Comparison of ENCODE assay signal across 7 cellular contexts in genomic region chr2:73984203-73984921, GRCh38. TPM values are rescaled to one million over a fixed set of nuclear protein-coding genes. Genes with fewer than 3 reads are reported as not detected.
DNase-seq lines count a peak whose midpoint lies in the region; ATAC-seq and TF ChIP-seq lines count a peak whose summit lies in the region.

Gene TET3 (plus strand): TSS chr2:73984910. CDS start chr2:73986404, 1,494 bp downstream.

- H3K36me3 ChIP-seq in PC-9 (ENCODE audit: low read depth) (0 out of 2 replicates have a peak, but pooled peaks cover 5% of the 10 kb centered on the region), adipocyte (ENCODE audit: control insufficient read depth, insufficient read depth, low read length, severe bottlenecking) (no peaks in the 10 kb centered on the region)

- peak; percentile 51 for ATAC-seq in GM18502 (IDR thresholded peaks at IDR 0.05; ENCODE audit: poor library complexity, unreplicated experiment)

- H3K4me3 ChIP-seq in PC-9: peak within 1 kb of the TSS; percentile 76
- peak within 1 kb of the TSS; percentile 79 for H3K4me3 ChIP-seq in adipocyte (ENCODE audit: low read length)
- H3K4me3 ChIP-seq in iPS-11a (ENCODE audit: low read depth, low read length): peak within 1 kb of the TSS; percentile 53
- peak within 1 kb of the TSS; percentile 38 to 71 (median 49) for H3K4me3 ChIP-seq in skin epidermis

- no peaks in the 10 kb centered on the region for H3K27me3 ChIP-seq in PC-9 (ENCODE audit: insufficient read depth, low read depth)
- H3K27me3 ChIP-seq in adipocyte (replicated peaks; ENCODE audit: control insufficient read depth, insufficient read depth, low read length): peaks cover 9% of the 10 kb centered on the region

- H3K27ac ChIP-seq in PC-9: peak within 1 kb of the TSS; percentile 93
- peak within 1 kb of the TSS; percentile 83 to 99 (median 93) for H3K27ac ChIP-seq in skin epidermis

- peaks cover 7% of the 10 kb centered on the region; the same call in 1 of the 2 replicates for H3K9me3 ChIP-seq in PC-9 (ENCODE audit: insufficient read depth, low read depth)
- no peaks in the 10 kb centered on the region for H3K9me3 ChIP-seq in adipocyte (ENCODE audit: control insufficient read depth, low read length)

- TF ChIP-seq CTCF in PC-9 (conservative IDR thresholded peaks at IDR 0.05): no peak

- H3K9ac ChIP-seq in adipocyte (ENCODE audit: low read length): peak within 1 kb of the TSS; percentile 78

- peak within 1 kb of the TSS; percentile 85 for H2AFZ ChIP-seq in PC-9

- H3K9me2 ChIP-seq in PC-9 (ENCODE audit: insufficient read depth): no peaks in the 10 kb centered on the region

- CTCF ChIA-PET in HEK293T (lab: Yijun Ruan, JAX): no interaction called here
- CTCF ChIA-PET in PC-9 (lab: Charles Lee): no interaction called here

- DNase-seq in HEK293T (ENCODE audit: extremely low spot score): peak; percentile 53
- peak in 1 of 2 experiments; percentile 43 for DNase-seq in PC-9
- peak; percentile 63 for DNase-seq in adipocyte (ENCODE audit: low read depth)
- DNase-seq in NCI-H2029 (lab: John Stamatoyannopoulos, UW): no peak

- H3F3A ChIP-seq in PC-9 (ENCODE audit: insufficient read depth, low read depth): peaks cover 48% of the 10 kb centered on the region

- intact Hi-C loops in PC-9 (cut with micrococcal nuclease; ENCODE audit: unreplicated experiment): loop anchor here (10.0 kb wide), 1 partner anchor 160 kb away; the partner anchor contains the start of gene BOLA3

- POLR2A ChIA-PET in HEK293T (lab: Yijun Ruan, JAX): no interaction called here
- POLR2A ChIA-PET in PC-9 (lab: Charles Lee; ENCODE audit: unreplicated experiment): no interaction called here

- H3K4me1 ChIP-seq in PC-9 (replicated peaks; ENCODE audit: insufficient read depth) (peaks cover 75% of the 10 kb centered on the region), adipocyte (ENCODE audit: control insufficient read depth, insufficient read depth, low read length) (peaks cover 36% of the 10 kb centered on the region)

- BruUV-seq in PC-9 (replicated peaks; lab: Mats Ljungman, UMichigan): TSS peak; percentile 15

- H4K20me1 ChIP-seq in PC-9 (ENCODE audit: insufficient read depth): peaks cover 15% of the 10 kb centered on the region

- peaks cover 46% of the 10 kb centered on the region for H3K79me2 ChIP-seq in PC-9 (ENCODE audit: low read depth)

- H3K4me2 ChIP-seq in PC-9: peak within 1 kb of the TSS; percentile 88

TF ChIP-seq in HEK293T, 16 proteins besides CTCF, POLR2A, EP300 and RAD21:
- TF ChIP-seq L3MBTL2 (conservative IDR thresholded peaks at IDR 0.05) (peak; percentile 55; the same call in 1 of the 2 replicates), LEF1 (IDR thresholded peaks at IDR 0.05; ENCODE audit: borderline replicate concordance) (no peak)

RNA-seq across cellular contexts. Expression of gene TET3, which starts in this region (rescaled TPM):
- total RNA-seq in PC-9 (2021): 17.1 and 19.1 TPM in 2 replicates
